ENCODE assay signal across 15 cellular contexts in the genomic region with DNA sequence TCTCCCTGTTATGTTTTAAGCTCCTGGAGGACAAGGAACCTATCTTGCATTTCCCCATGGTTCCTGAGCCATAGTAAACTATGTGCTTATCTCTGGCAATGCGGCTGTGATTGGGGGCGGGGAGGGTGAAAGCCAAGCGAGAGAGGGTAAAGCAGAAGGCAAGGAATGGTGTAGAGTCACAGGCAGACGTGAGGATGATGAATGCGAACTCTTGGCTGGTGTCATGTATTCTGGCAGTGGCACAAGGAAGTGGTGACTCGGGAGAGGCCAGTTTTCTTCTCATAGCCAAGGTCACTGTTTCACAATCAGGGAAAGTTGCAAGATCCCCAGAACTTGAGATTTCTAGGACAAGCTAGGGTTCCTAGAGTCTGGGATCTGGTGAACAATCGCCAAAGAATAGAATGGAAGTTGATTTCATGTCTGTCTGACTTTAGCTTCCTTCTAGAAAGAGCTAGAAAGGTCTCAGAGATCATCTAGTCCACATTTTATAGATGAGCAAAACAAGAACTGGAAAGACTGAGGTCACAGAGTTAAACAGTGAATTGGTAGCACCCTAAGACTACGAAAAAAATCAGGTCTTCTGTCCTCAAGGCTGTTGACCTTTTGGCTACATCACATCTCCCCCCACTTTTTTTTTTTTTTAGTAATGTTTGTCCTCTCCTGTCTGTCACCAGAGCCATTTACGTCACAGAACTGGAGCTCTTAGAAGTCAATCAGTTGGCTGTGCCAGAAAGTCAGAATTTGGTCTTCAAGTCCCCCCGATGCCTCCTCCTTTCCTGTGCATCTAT.
DNase-seq lines count a peak whose midpoint lies in the region; ATAC-seq and TF ChIP-seq lines count a peak whose summit lies in the region.
"Had no signal": no experiment of that assay in that cellular context is flagged by ENCODE, and none has a peak within 500 bp of the region (broad histone marks: within the 10 kb centered on the region; RNA-seq: fewer than 3 reads in every experiment).

No MANE protein-coding gene starts in this region.

- no peaks in the 10 kb centered on the region for H3K36me3 Mint-ChIP-seq in dendritic cell treated with granulocyte-macrophage colony-stimulating factor and Interleukin-4, amounts not matched to agents 40 ng/mL and 50 ng/mL, for 4 days (ENCODE audit: low read depth)
- peaks cover 4% of the 10 kb centered on the region for H3K36me3 Mint-ChIP-seq in stimulated activated effector memory CD8-positive, alpha-beta T cell treated with anti-CD3 and anti-CD28 coated beads, Interleukin-12 subunit alpha, Interleukin-12 subunit beta, amount 100 ng/mL, for 72 hours
- H3K36me3 Mint-ChIP-seq: CD8-positive, alpha-beta memory T cell had no signal

- no peak overlapping the region for H3K4me3 Mint-ChIP-seq in dendritic cell treated with granulocyte-macrophage colony-stimulating factor and Interleukin-4, amounts not matched to agents 40 ng/mL and 50 ng/mL, for 4 days
- H3K4me3 Mint-ChIP-seq in stimulated activated effector memory CD8-positive, alpha-beta T cell treated with anti-CD3 and anti-CD28 coated beads, Interleukin-12 subunit alpha, Interleukin-12 subunit beta, amount 100 ng/mL, for 72 hours: no peak overlapping the region
- H3K4me3 Mint-ChIP-seq: CD8-positive, alpha-beta memory T cell; IgD-negative memory B cell had no signal

- H2AFZ ChIP-seq in smooth muscle cell (ENCODE audit: low read depth): no peak overlapping the region

- H3K9ac ChIP-seq in smooth muscle cell (ENCODE audit: low read depth): no peak overlapping the region

- 48% methylated on average over 10 of the region's 10 CpGs for whole genome bisulfite sequencing in smooth muscle cell (ENCODE audit: low lambda C conversion rate)
- WGBS in lower leg skin, 2 donors: 63 to 67% methylated on average over 10 of the region's 10 CpGs

- ATAC-seq in left lobe of liver: peak; percentile 74
- ATAC-seq in HG02610 (IDR thresholded peaks at IDR 0.05; ENCODE audit: unreplicated experiment): no peak
- ATAC-seq in stimulated activated effector memory CD8-positive, alpha-beta T cell treated with anti-CD3 and anti-CD28 coated beads, Interleukin-12 subunit alpha, Interleukin-12 subunit beta, amount 100 ng/mL, for 72 hours: no peak
- ATAC-seq: activated CD4-positive, CD25-positive, alpha-beta regulatory T cell treated with anti-CD3 and anti-CD28 coated beads, Interleukin-2, amount 50 U/mL, for 24 hours had no signal

- no peak overlapping the region for H3K27ac ChIP-seq in smooth muscle cell (ENCODE audit: low read depth)
- H3K27ac ChIP-seq: ascending aorta, thyroid gland had no signal

- peaks cover 41% of the 10 kb centered on the region for H3K4me1 Mint-ChIP-seq in dendritic cell treated with granulocyte-macrophage colony-stimulating factor and Interleukin-4, amounts not matched to agents 40 ng/mL and 50 ng/mL, for 4 days (ENCODE audit: low read depth)
- H3K4me1 Mint-ChIP-seq in stimulated activated effector memory CD8-positive, alpha-beta T cell treated with anti-CD3 and anti-CD28 coated beads, Interleukin-12 subunit alpha, Interleukin-12 subunit beta, amount 100 ng/mL, for 72 hours: no peaks in the 10 kb centered on the region
- H3K4me1 Mint-ChIP-seq: CD8-positive, alpha-beta memory T cell had no signal

- TF ChIP-seq POLR2A in lower leg skin (IDR thresholded peaks at IDR 0.05): no peak

- intact Hi-C loops in dendritic cell treated with granulocyte-macrophage colony-stimulating factor and Interleukin-4, amounts not matched to agents 40 ng/mL and 50 ng/mL, for 4 days (cut with micrococcal nuclease): no loop called here
- intact Hi-C loops in head of caudate nucleus (cut with DNase I): no loop called here
- intact Hi-C loops in lower leg skin (cut with DNase I; ENCODE audit: low total_unique reads): no loop called here

- H3K4me1 ChIP-seq in smooth muscle cell (ENCODE audit: low read depth): peaks cover 1% of the 10 kb centered on the region
- H3K4me1 ChIP-seq: ascending aorta, thyroid gland had no signal

- TF ChIP-seq CTCF in smooth muscle cell (IDR thresholded peaks at IDR 0.05; ENCODE audit: borderline replicate concordance, insufficient read depth, poor library complexity, severe bottlenecking): no peak
- no peak for TF ChIP-seq CTCF in lower leg skin (IDR thresholded peaks at IDR 0.05)

- H3K79me2 ChIP-seq in smooth muscle cell (ENCODE audit: low read depth): no peaks in the 10 kb centered on the region

- no peaks in the 10 kb centered on the region for H3K36me3 ChIP-seq in smooth muscle cell (ENCODE audit: low read depth)
- H3K36me3 ChIP-seq: ascending aorta, thyroid gland had no signal

- peaks cover 18% of the 10 kb centered on the region for H3K27me3 ChIP-seq in smooth muscle cell (ENCODE audit: low read depth)
- H3K27me3 ChIP-seq: ascending aorta, thyroid gland had no signal

- H4K20me1 ChIP-seq in smooth muscle cell (ENCODE audit: low read depth): no peaks in the 10 kb centered on the region

- H3K4me2 ChIP-seq in smooth muscle cell: peak overlapping the region; percentile 43

- H3K27me3 Mint-ChIP-seq in dendritic cell treated with granulocyte-macrophage colony-stimulating factor and Interleukin-4, amounts not matched to agents 40 ng/mL and 50 ng/mL, for 4 days: peaks cover 3% of the 10 kb centered on the region
- H3K27me3 Mint-ChIP-seq: IgD-negative memory B cell had no signal

- peaks cover 14% of the 10 kb centered on the region for H3K9me3 Mint-ChIP-seq in dendritic cell treated with granulocyte-macrophage colony-stimulating factor and Interleukin-4, amounts not matched to agents 40 ng/mL and 50 ng/mL, for 4 days
- H3K9me3 Mint-ChIP-seq in stimulated activated effector memory CD8-positive, alpha-beta T cell treated with anti-CD3 and anti-CD28 coated beads, Interleukin-12 subunit alpha, Interleukin-12 subunit beta, amount 100 ng/mL, for 72 hours: no peaks in the 10 kb centered on the region

- peak overlapping the region; percentile 14 for H3K27ac Mint-ChIP-seq in dendritic cell treated with granulocyte-macrophage colony-stimulating factor and Interleukin-4, amounts not matched to agents 40 ng/mL and 50 ng/mL, for 4 days
- H3K27ac Mint-ChIP-seq in stimulated activated effector memory CD8-positive, alpha-beta T cell treated with anti-CD3 and anti-CD28 coated beads, Interleukin-12 subunit alpha, Interleukin-12 subunit beta, amount 100 ng/mL, for 72 hours: no peak overlapping the region
- H3K27ac Mint-ChIP-seq: CD8-positive, alpha-beta memory T cell had no signal

- H3K4me3 ChIP-seq in smooth muscle cell (no peak overlapping the region), lower leg skin (ENCODE audit: low read depth, poor library complexity, severe bottlenecking) (no peak overlapping the region)
- H3K4me3 ChIP-seq: ascending aorta, thyroid gland had no signal

- DNase-seq in LoVo (ENCODE audit: low spot score): peak; percentile 11
- peak; percentile 46 for DNase-seq in left lobe of liver (ENCODE audit: low spot score)
- no peak for DNase-seq in smooth muscle cell (lab: John Stamatoyannopoulos, UW; ENCODE audit: unreplicated experiment)
- no peak for DNase-seq in head of caudate nucleus
- no peak for DNase-seq in stimulated activated effector memory CD8-positive, alpha-beta T cell treated with anti-CD3 and anti-CD28 coated beads, Interleukin-12 subunit alpha, Interleukin-12 subunit beta, amount 100 ng/mL, for 72 hours (ENCODE audit: low spot score in 2 of 2)
- no peak for DNase-seq in lower leg skin (ENCODE audit: low spot score in 2 of 2)
- DNase-seq: CD8-positive, alpha-beta memory T cell; hippocampal formation; NCI-H187 treated with DMSO at 0.1 percent for 48 hours; thyroid gland had no signal

- H3F3A ChIP-seq in smooth muscle cell (ENCODE audit: low read depth): no peaks in the 10 kb centered on the region

- H3K9me3 ChIP-seq in smooth muscle cell (replicated peaks; ENCODE audit: low read depth): no peaks in the 10 kb centered on the region
- H3K9me3 ChIP-seq: ascending aorta, thyroid gland had no signal

Comparison
In these comparisons a context has a peak if more than half of its experiments do, and no peak if none do; other contexts are left out.
1. DNase-seq: peak in LoVo (single experiment) and left lobe of liver (single experiment); none in smooth muscle cell (single experiment), head of caudate nucleus (0 of 42), stimulated activated effector memory CD8-positive, alpha-beta T cell treated with anti-CD3 and anti-CD28 coated beads, Interleukin-12 subunit alpha, Interleukin-12 subunit beta, amount 100 ng/mL, for 72 hours (0 of 2) and lower leg skin (0 of 2).